ENCODE assay signal across 17 cellular contexts in genomic region chrX:113473418-113473817, GRCh38.
A peak's percentile ranks its signal among the peaks of the same experiment; 100 is the strongest.
DNase-seq lines count a peak whose midpoint lies in the region; ATAC-seq and TF ChIP-seq lines count a peak whose summit lies in the region.
"Had no signal": no experiment of that assay in that cellular context is flagged by ENCODE, and none has a peak within 500 bp of the region (broad histone marks: within the 10 kb centered on the region; RNA-seq: fewer than 3 reads in every experiment).

No MANE protein-coding gene starts in this region.

- H3K9me3 ChIP-seq in vagina (no peaks in the 10 kb centered on the region), right cardiac atrium (ENCODE audit: control insufficient read depth, low read length) (no peaks in the 10 kb centered on the region)
- H3K9me3 ChIP-seq: body of pancreas, thoracic aorta had no signal

- intact Hi-C loops in vagina (cut with DNase I) (no loop called here), right cardiac atrium (cut with DNase I) (no loop called here)

- WGBS in right cardiac atrium: 69% methylated on average over 3 of the region's 3 CpGs

- no peaks in the 10 kb centered on the region for H3K36me3 ChIP-seq in vagina
- H3K36me3 ChIP-seq: thoracic aorta, WERI-Rb-1 had no signal

- no peak overlapping the region for H3K27ac ChIP-seq in vagina
- no peak overlapping the region for H3K27ac ChIP-seq in right cardiac atrium (ENCODE audit: low read length)
- H3K27ac ChIP-seq: body of pancreas, thoracic aorta, WERI-Rb-1 had no signal

- H3K4me1 ChIP-seq in vagina: no peaks in the 10 kb centered on the region
- H3K4me1 ChIP-seq in right cardiac atrium (ENCODE audit: control insufficient read depth, insufficient read depth, low read length): no peaks in the 10 kb centered on the region
- H3K4me1 ChIP-seq: body of pancreas had no signal

- TF ChIP-seq POLR2A in vagina (IDR thresholded peaks at IDR 0.05): no peak

- ATAC-seq in GM18868 (IDR thresholded peaks at IDR 0.05; ENCODE audit: unreplicated experiment) (peak; percentile 73), GM21423 (IDR thresholded peaks at IDR 0.05; ENCODE audit: unreplicated experiment) (peak; percentile 42), HG03159 (IDR thresholded peaks at IDR 0.05; ENCODE audit: unreplicated experiment) (peak; percentile 65), right cardiac atrium (no peak)
- ATAC-seq: body of pancreas, K562 had no signal

- H3K27me3 ChIP-seq in vagina: no peaks in the 10 kb centered on the region
- no peaks in the 10 kb centered on the region for H3K27me3 ChIP-seq in right cardiac atrium (ENCODE audit: control insufficient read depth, insufficient read depth)
- H3K27me3 ChIP-seq: body of pancreas had no signal

- no peak for TF ChIP-seq CTCF in fibroblast of pulmonary artery (IDR thresholded peaks at IDR 0.05; ENCODE audit: low read length, missing control alignments)
- TF ChIP-seq CTCF in vagina (IDR thresholded peaks at IDR 0.05): no peak

- DNase-seq in fibroblast of pulmonary artery (ENCODE audit: low read depth) (peak; percentile 1), vagina (ENCODE audit: extremely low spot score in 2 of 2) (no peak), right cardiac atrium (no peak), RPMI8226 (no peak), SHP77 (lab: John Stamatoyannopoulos, UW) (no peak)
- DNase-seq: activated gamma-delta T cell treated with Interleukin-2 at 50 U/mL for 16 hours, body of pancreas, H7, naive B cell, NCI-H1436, NCI-H226, WERI-Rb-1 had no signal

- H3K4me3 ChIP-seq in fibroblast of pulmonary artery (replicated peaks; ENCODE audit: low read depth, low read length) (no peak overlapping the region), vagina (no peak overlapping the region), right cardiac atrium (ENCODE audit: low read length) (no peak overlapping the region)
- H3K4me3 ChIP-seq: body of pancreas, K562, thoracic aorta had no signal

Comparison
In these comparisons a context has a peak if more than half of its experiments do, and no peak if none do; other contexts are left out.
1. ATAC-seq: peak in GM18868 (single experiment), GM21423 (single experiment) and HG03159 (single experiment); none in right cardiac atrium (0 of 2).